ENCODE assay signal across 1 cellular context in genomic region chr1:15355968-15356621, GRCh38.
TF ChIP-seq lines count a peak whose summit lies in the region.

No MANE protein-coding gene starts in this region.

TF ChIP-seq in HepG2, 621 proteins besides CTCF, POLR2A, EP300 and RAD21 (continued from another document and continues in another):
- TF ChIP-seq IKZF5 (CRISPR knock-in tag; IDR thresholded peaks at IDR 0.05) (peak; percentile 47; the same call in 1 of the 2 replicates), ZBTB43 (CRISPR knock-in tag; conservative IDR thresholded peaks at IDR 0.05) (peak; percentile 56; the same call in 1 of the 2 replicates), PBX2 (CRISPR knock-in tag; IDR thresholded peaks at IDR 0.05) (0 out of 2 replicates have a peak, but pooled peaks have one; percentile 13), POGK (CRISPR knock-in tag; conservative IDR thresholded peaks at IDR 0.05) (no peak), MEIS2 (CRISPR knock-in tag; IDR thresholded peaks at IDR 0.05) (peak; percentile 77; the same call in 1 of the 2 replicates), IRF2 (CRISPR knock-in tag; IDR thresholded peaks at IDR 0.05) (peak; percentile 62; the same call in 1 of the 2 replicates), SP2 (CRISPR knock-in tag; IDR thresholded peaks at IDR 0.05) (no peak), ZNF670 (CRISPR knock-in tag; IDR thresholded peaks at IDR 0.05; ENCODE audit: borderline replicate concordance) (0 out of 2 replicates have a peak, but pooled peaks have one; percentile 14), MYC (CRISPR knock-in tag; IDR thresholded peaks at IDR 0.05; ENCODE audit: borderline replicate concordance) (peak; percentile 47; the same call in 1 of the 2 replicates), FOXO1 (CRISPR knock-in tag; IDR thresholded peaks at IDR 0.05) (peak; percentile 30; the same call in 1 of the 2 replicates), ZNF331 (CRISPR knock-in tag; IDR thresholded peaks at IDR 0.05) (no peak; the same call in 1 of the 2 replicates), USF2 (IDR thresholded peaks at IDR 0.05; ENCODE audit: low read depth, low read length) (no peak), USF2 (CRISPR knock-in tag; IDR thresholded peaks at IDR 0.05; ENCODE audit: borderline replicate concordance) (no peak), ZKSCAN8 (CRISPR knock-in tag; IDR thresholded peaks at IDR 0.05; ENCODE audit: borderline replicate concordance) (0 out of 2 replicates have a peak, but pooled peaks have one; percentile 69), ZNF501 (CRISPR knock-in tag; IDR thresholded peaks at IDR 0.05) (peak; percentile 47; the same call in 1 of the 2 replicates), ZNF276 (CRISPR knock-in tag; IDR thresholded peaks at IDR 0.05; ENCODE audit: low read depth) (0 out of 2 replicates have a peak, but pooled peaks have one; percentile 58), SP4 (CRISPR knock-in tag; IDR thresholded peaks at IDR 0.05) (no peak), ZNF652 (CRISPR knock-in tag; IDR thresholded peaks at IDR 0.05; ENCODE audit: borderline replicate concordance, low read depth) (peak; percentile 22; the same call in 1 of the 2 replicates), NBN (conservative IDR thresholded peaks at IDR 0.05) (no peak), ELF1 (CRISPR knock-in tag; IDR thresholded peaks at IDR 0.05) (no peak), GMEB1 (CRISPR knock-in tag; IDR thresholded peaks at IDR 0.05; ENCODE audit: borderline replicate concordance) (peak; percentile 23; the same call in 1 of the 2 replicates), FOXA3 (CRISPR knock-in tag; IDR thresholded peaks at IDR 0.05) (peak; percentile 57; the same call in 1 of the 2 replicates), IRF9 (CRISPR knock-in tag; IDR thresholded peaks at IDR 0.05; ENCODE audit: borderline replicate concordance) (0 out of 2 replicates have a peak, but pooled peaks have one; percentile 39), NR2F6 (IDR thresholded peaks at IDR 0.05) (peak; percentile 80), NR2F6 (CRISPR knock-in tag; IDR thresholded peaks at IDR 0.05) (no peak; the same call in 1 of the 2 replicates), SOX13 (IDR thresholded peaks at IDR 0.05) (peak; percentile 35; the same call in 1 of the 2 replicates), SOX13 (CRISPR knock-in tag; conservative IDR thresholded peaks at IDR 0.05 in 1 of 2, IDR thresholded peaks at IDR 0.05 in 1 of 2) (peak in 1 of 2 experiments; percentile 60; a peak in 1 of 4 replicates), ZBTB39 (CRISPR knock-in tag; IDR thresholded peaks at IDR 0.05) (no peak), ZNF75D (CRISPR knock-in tag; IDR thresholded peaks at IDR 0.05; ENCODE audit: borderline replicate concordance) (no peak), MAFK (conservative IDR thresholded peaks at IDR 0.05 in 1 of 2, IDR thresholded peaks at IDR 0.05 in 1 of 2; ENCODE audit: low read length in 2 of 2) (peak; percentile 23 to 48; a peak in 1 of 4 replicates), ZNF350 (CRISPR knock-in tag; IDR thresholded peaks at IDR 0.05; ENCODE audit: borderline replicate concordance, low read depth) (no peak), HNF1B (CRISPR knock-in tag; IDR thresholded peaks at IDR 0.05) (peak; percentile 74), ZNF263 (CRISPR knock-in tag; IDR thresholded peaks at IDR 0.05) (peak; percentile 82), ZFP41 (CRISPR knock-in tag; IDR thresholded peaks at IDR 0.05; ENCODE audit: borderline replicate concordance) (no peak), JARID2 (CRISPR knock-in tag; IDR thresholded peaks at IDR 0.05; ENCODE audit: insufficient replicate concordance) (no peak), NCOA2 (CRISPR knock-in tag; IDR thresholded peaks at IDR 0.05) (0 out of 2 replicates have a peak, but pooled peaks have one; percentile 49), ZNF205 (CRISPR knock-in tag; IDR thresholded peaks at IDR 0.05) (no peak), ZNF792 (CRISPR knock-in tag; IDR thresholded peaks at IDR 0.05) (peak; percentile 35; the same call in 1 of the 2 replicates), ZBTB20 (CRISPR knock-in tag; IDR thresholded peaks at IDR 0.05; ENCODE audit: borderline replicate concordance, low read depth) (no peak; the same call in 1 of the 2 replicates), HMG20B (CRISPR knock-in tag; conservative IDR thresholded peaks at IDR 0.05) (no peak), ZGPAT (CRISPR knock-in tag; IDR thresholded peaks at IDR 0.05) (peak; percentile 62), ZNF816 (CRISPR knock-in tag; IDR thresholded peaks at IDR 0.05; ENCODE audit: borderline replicate concordance) (0 out of 2 replicates have a peak, but pooled peaks have one; percentile 54), HNF4G (IDR thresholded peaks at IDR 0.05; ENCODE audit: borderline replicate concordance, low read depth, low read length) (peak; percentile 39; the same call in 1 of the 2 replicates), HNF4G (CRISPR knock-in tag; IDR thresholded peaks at IDR 0.05; ENCODE audit: borderline replicate concordance, low read depth) (no peak), MTA1 (CRISPR knock-in tag; IDR thresholded peaks at IDR 0.05; ENCODE audit: borderline replicate concordance) (peak; percentile 23; the same call in 1 of the 2 replicates)
